ENCODE assay signal across 14 cellular contexts in genomic region chr1:46150085-46150484, GRCh38. TPM values are rescaled to one million over a fixed set of nuclear protein-coding genes. Genes with fewer than 3 reads are reported as not detected.
"Had no signal": no experiment of that assay in that cellular context is flagged by ENCODE, and none has a peak within 500 bp of the region (broad histone marks: within the 10 kb centered on the region; RNA-seq: fewer than 3 reads in every experiment).

No MANE protein-coding gene starts in this region.

- DNase-seq: activated CD4-positive, alpha-beta T cell treated with anti-CD3 and anti-CD28 coated beads, Interleukin-2, amount 50 U/mL, for 4 hours; activated CD4-positive, CD25-positive, alpha-beta regulatory T cell treated with anti-CD3 and anti-CD28 coated beads, Interleukin-2, amount 50 U/mL, for 72 hours; activated effector memory CD4-positive, alpha-beta T cell treated with anti-CD3 and anti-CD28 coated beads, Interleukin-2, amount 50 U/mL, for 16 hours; activated T-cell treated with anti-CD3 and anti-CD28 coated beads, Interleukin-2, amount 50 U/mL, for 1 hour; mesendoderm; small intestine; SW 1271; tibial artery had no signal

- H3K9me3 ChIP-seq: SJSA1, tibial artery had no signal

- H3K4me1 ChIP-seq: SJSA1 had no signal

- H3K4me3 ChIP-seq: SJSA1, tibial artery had no signal

- H3K27me3 ChIP-seq: SJSA1, tibial artery had no signal

- H3K36me3 ChIP-seq: SJSA1, tibial artery had no signal

- H3K27ac ChIP-seq: SJSA1, tibial artery had no signal

RNA-seq across cellular contexts. Expression of gene TSPAN1, which starts 24.8 kb away (rescaled TPM):
- total RNA-seq: activated naive CD4-positive, alpha-beta T cell treated with anti-CD3 and anti-CD28 coated beads, Interleukin-2, amount 50 U/mL, for 72 hours; SJSA1 had no signal

RNA-seq across cellular contexts. Expression of gene P3R3URF, which starts 26.2 kb away (rescaled TPM):
- total RNA-seq: activated naive CD4-positive, alpha-beta T cell treated with anti-CD3 and anti-CD28 coated beads, Interleukin-2, amount 50 U/mL, for 72 hours; bronchial epithelial cell; fibroblast of lung; osteoblast; SJSA1 had no signal
- polyA plus RNA-seq: fibroblast of lung, neural cell, small intestine had no signal

RNA-seq across cellular contexts. Expression of gene LURAP1, which starts 53.0 kb away (rescaled TPM):
- polyA plus RNA-seq: neural cell had no signal
